9 cellular contexts compared by ENCODE assay signal in genomic region chr11:10108901-10109665, GRCh38.
DNase-seq lines count a peak whose midpoint lies in the region; ATAC-seq, FAIRE-seq and TF ChIP-seq lines count a peak whose summit lies in the region.
"Had no signal": no experiment of that assay in that cellular context is flagged by ENCODE, and none has a peak within 500 bp of the region (broad histone marks: within the 10 kb centered on the region; RNA-seq: fewer than 3 reads in every experiment).

No MANE protein-coding gene starts in this region.

- CTCF ChIA-PET in activated CD4-positive, alpha-beta T cell treated with anti-CD3 and anti-CD28 coated beads for 36 hours (lab: Charles Lee): interaction anchor here (0.5 to 0.8 kb wide), 2 partner anchors 59 to 309 kb away, joined by 3 read pairs; no protein-coding TSS in a partner anchor

- H3K4me1 Mint-ChIP-seq in activated CD4-positive, alpha-beta T cell treated with anti-CD3 and anti-CD28 coated beads for 36 hours: no peaks in the 10 kb centered on the region

- no peak for TF ChIP-seq EP300 in ovary (IDR thresholded peaks at IDR 0.05)

- H3K27me3 Mint-ChIP-seq in activated CD4-positive, alpha-beta T cell treated with anti-CD3 and anti-CD28 coated beads for 36 hours: no peaks in the 10 kb centered on the region

- H3K27me3 ChIP-seq in ovary (no peaks in the 10 kb centered on the region), small intestine (ENCODE audit: control insufficient read depth in 2 of 2, insufficient read depth in 2 of 2, low read length in 2 of 2) (no peaks in the 10 kb centered on the region)
- no peaks in the 10 kb centered on the region for H3K27me3 ChIP-seq in effector memory CD4-positive, alpha-beta T cell (replicated peaks; ENCODE audit: control insufficient read depth, insufficient read depth, low read length, poor library complexity, severe bottlenecking)

- H3K9me3 ChIP-seq in ovary (no peaks in the 10 kb centered on the region), small intestine (ENCODE audit: control insufficient read depth, low read depth) (no peaks in the 10 kb centered on the region)
- H3K9me3 ChIP-seq in effector memory CD4-positive, alpha-beta T cell (ENCODE audit: control insufficient read depth, low read length): no peaks in the 10 kb centered on the region

- no peaks in the 10 kb centered on the region for H3K4me1 ChIP-seq in ovary (ENCODE audit: insufficient read depth)
- H3K4me1 ChIP-seq in small intestine (ENCODE audit: control insufficient read depth in 2 of 2, insufficient read depth in 1 of 2, low read depth in 1 of 2, low read length in 1 of 2): no peaks in the 10 kb centered on the region
- no peaks in the 10 kb centered on the region for H3K4me1 ChIP-seq in effector memory CD4-positive, alpha-beta T cell (ENCODE audit: control insufficient read depth, insufficient read depth, low read length, poor library complexity, severe bottlenecking)

- intact Hi-C loops in ovary (cut with DNase I): no loop called here
- intact Hi-C loops in activated CD4-positive, alpha-beta T cell treated with anti-CD3 and anti-CD28 coated beads for 36 hours (cut with DNase I, micrococcal nuclease): no loop called here

- no peak overlapping the region for H3K4me3 Mint-ChIP-seq in activated CD4-positive, alpha-beta T cell treated with anti-CD3 and anti-CD28 coated beads for 36 hours

- peaks cover 3% of the 10 kb centered on the region for H3K9me3 Mint-ChIP-seq in activated CD4-positive, alpha-beta T cell treated with anti-CD3 and anti-CD28 coated beads for 36 hours (ENCODE audit: low read depth)

- DNase-seq in COLO829 (ENCODE audit: low spot score): peak; percentile 25
- peak; percentile 69 for DNase-seq in NCI-H1694 treated with DMSO at 0.1 percent for 48 hours (lab: John Stamatoyannopoulos, UW)
- DNase-seq in fibroblast of gingiva (ENCODE audit: low read depth): peak; percentile 89
- peak in 4 of 5 donors; percentile 15 to 33 (median 28) for DNase-seq in ovary
- no peak for DNase-seq in SIG-M5 treated with dmso at 0.1 percent for 504 hours (lab: John Stamatoyannopoulos, UW; ENCODE audit: unreplicated experiment)
- no peak for DNase-seq in activated CD4-positive, alpha-beta T cell treated with anti-CD3 and anti-CD28 coated beads for 36 hours
- no peak for DNase-seq in small intestine
- DNase-seq in effector memory CD4-positive, alpha-beta T cell: no peak

- no peak for FAIRE-seq in small intestine (lab: Jason Lieb, UNC)
- FAIRE-seq: GM18507 had no signal

- H3K36me3 ChIP-seq in ovary (no peaks in the 10 kb centered on the region), small intestine (ENCODE audit: control insufficient read depth in 2 of 2, insufficient read depth in 2 of 2, low read length in 2 of 2) (no peaks in the 10 kb centered on the region)
- no peaks in the 10 kb centered on the region for H3K36me3 ChIP-seq in effector memory CD4-positive, alpha-beta T cell (ENCODE audit: control insufficient read depth, insufficient read depth, low read length)

- no peak overlapping the region for H3K27ac ChIP-seq in ovary
- H3K27ac ChIP-seq in small intestine (ENCODE audit: low read depth in 1 of 2, low read length in 1 of 2): no peak overlapping the region
- H3K27ac ChIP-seq in effector memory CD4-positive, alpha-beta T cell (ENCODE audit: insufficient read depth, low read length, poor library complexity, severe bottlenecking): no peak overlapping the region

- WGBS in ovary, 3 donors: 18 to 23% (median 21%) methylated on average over 2 of the region's 2 CpGs
- 52 to 94% (median 77%) methylated on average over 2 of the region's 2 CpGs for WGBS in small intestine, 3 donors

- POLR2A ChIA-PET in activated CD4-positive, alpha-beta T cell treated with anti-CD3 and anti-CD28 coated beads for 36 hours (lab: Charles Lee): no interaction called here

- TF ChIP-seq CTCF in ovary (IDR thresholded peaks at IDR 0.05): no peak

- no peak overlapping the region for H3K4me3 ChIP-seq in ovary
- no peak overlapping the region for H3K4me3 ChIP-seq in small intestine (ENCODE audit: low read depth in 1 of 2, low read length in 2 of 2)
- no peak overlapping the region for H3K4me3 ChIP-seq in effector memory CD4-positive, alpha-beta T cell (ENCODE audit: insufficient read depth, low read depth, low read length, poor library complexity, severe bottlenecking)

- TF ChIP-seq POLR2A in ovary (IDR thresholded peaks at IDR 0.05): no peak

- H3K36me3 Mint-ChIP-seq in activated CD4-positive, alpha-beta T cell treated with anti-CD3 and anti-CD28 coated beads for 36 hours (ENCODE audit: low read depth): no peaks in the 10 kb centered on the region

- no peak for ATAC-seq in activated CD4-positive, alpha-beta T cell treated with anti-CD3 and anti-CD28 coated beads for 36 hours

- no peak overlapping the region for H3K27ac Mint-ChIP-seq in activated CD4-positive, alpha-beta T cell treated with anti-CD3 and anti-CD28 coated beads for 36 hours

Comparison
In these comparisons a context has a peak if more than half of its experiments do, and no peak if none do; other contexts are left out.
1. DNase-seq: peak in COLO829 (single experiment), NCI-H1694 treated with DMSO at 0.1 percent for 48 hours (single experiment), fibroblast of gingiva (single experiment) and ovary (4 of 5); none in SIG-M5 treated with dmso at 0.1 percent for 504 hours (single experiment), activated CD4-positive, alpha-beta T cell treated with anti-CD3 and anti-CD28 coated beads for 36 hours (single experiment), small intestine (single experiment) and effector memory CD4-positive, alpha-beta T cell (0 of 3).